ENCODE assay signal across 1 cellular context in genomic region chr11:94746721-94747120, GRCh38.
TF ChIP-seq lines count a peak whose summit lies in the region.

No MANE protein-coding gene starts in this region.

TF ChIP-seq in K562, 482 proteins besides CTCF, POLR2A, EP300 and RAD21 (continued from another document):
- TF ChIP-seq FOXA3 (CRISPR knock-in tag; conservative IDR thresholded peaks at IDR 0.05 in 1 of 2, IDR thresholded peaks at IDR 0.05 in 1 of 2) (peak in 1 of 2 experiments; percentile 84; a peak in 2 of 4 replicates), ATF7 (IDR thresholded peaks at IDR 0.05) (peak; percentile 35; the same call in 1 of the 2 replicates), NR2C2 (CRISPR knock-in tag; IDR thresholded peaks at IDR 0.05) (no peak), NR2C2 (tag; IDR thresholded peaks at IDR 0.05) (0 out of 2 replicates have a peak, but pooled peaks have one; percentile 24), CBFB (CRISPR knock-in tag; IDR thresholded peaks at IDR 0.05) (no peak), FOSL1 (tag; conservative IDR thresholded peaks at IDR 0.05) (peak; percentile 54), ZNF274 (IDR thresholded peaks at IDR 0.05; ENCODE audit: borderline replicate concordance, low read depth, low read length) (no peak)
